Comparison of ENCODE assay signal across 1 cellular context in genomic region chr1:117670996-117671780, GRCh38.
TF ChIP-seq lines count a peak whose summit lies in the region.

No MANE protein-coding gene starts in this region.

TF ChIP-seq in H1, 55 proteins besides CTCF, POLR2A, EP300 and RAD21:
- TF ChIP-seq CHD1 (IDR thresholded peaks at IDR 0.05; ENCODE audit: low read depth, low read length): no peak
- no peak for TF ChIP-seq PHF8 (conservative IDR thresholded peaks at IDR 0.05; ENCODE audit: low read depth, low read length)
- no peak for TF ChIP-seq RBBP5 (IDR thresholded peaks at IDR 0.05; ENCODE audit: borderline replicate concordance, low read depth, low read length)
- no peak for TF ChIP-seq ZNF274 (IDR thresholded peaks at IDR 0.05; ENCODE audit: borderline replicate concordance, extremely low read depth, low read length)
- no peak for TF ChIP-seq NANOG (IDR thresholded peaks at IDR 0.05; ENCODE audit: insufficient read depth, low read depth, low read length, poor library complexity, severe bottlenecking)
- TF ChIP-seq TBP (IDR thresholded peaks at IDR 0.05; ENCODE audit: low read depth, low read length): no peak
- no peak for TF ChIP-seq SP4 (IDR thresholded peaks at IDR 0.05; ENCODE audit: low read length)
- no peak for TF ChIP-seq NRF1 (IDR thresholded peaks at IDR 0.05; ENCODE audit: low read depth, low read length)
- TF ChIP-seq RNF2 (IDR thresholded peaks at IDR 0.05; ENCODE audit: borderline replicate concordance, low read depth, low read length, missing control alignments, poor library complexity, severe bottlenecking): no peak
- no peak for TF ChIP-seq GTF2F1 (IDR thresholded peaks at IDR 0.05; ENCODE audit: borderline replicate concordance, low read depth, low read length)
- no peak for TF ChIP-seq RFX5 (IDR thresholded peaks at IDR 0.05; ENCODE audit: borderline replicate concordance, low read depth, low read length)
- TF ChIP-seq SAP30 (IDR thresholded peaks at IDR 0.05; ENCODE audit: insufficient read depth, insufficient replicate concordance, low read length): no peak
- no peak for TF ChIP-seq BACH1 (IDR thresholded peaks at IDR 0.05; ENCODE audit: low read length)
- TF ChIP-seq CTBP2 (IDR thresholded peaks at IDR 0.05; ENCODE audit: borderline replicate concordance, insufficient read depth, insufficient read length, low read length): no peak
- no peak for TF ChIP-seq KDM1A (IDR thresholded peaks at IDR 0.05; ENCODE audit: borderline replicate concordance, low read length)
